Comparison of ENCODE assay signal across 1 cellular context in the genomic region with DNA sequence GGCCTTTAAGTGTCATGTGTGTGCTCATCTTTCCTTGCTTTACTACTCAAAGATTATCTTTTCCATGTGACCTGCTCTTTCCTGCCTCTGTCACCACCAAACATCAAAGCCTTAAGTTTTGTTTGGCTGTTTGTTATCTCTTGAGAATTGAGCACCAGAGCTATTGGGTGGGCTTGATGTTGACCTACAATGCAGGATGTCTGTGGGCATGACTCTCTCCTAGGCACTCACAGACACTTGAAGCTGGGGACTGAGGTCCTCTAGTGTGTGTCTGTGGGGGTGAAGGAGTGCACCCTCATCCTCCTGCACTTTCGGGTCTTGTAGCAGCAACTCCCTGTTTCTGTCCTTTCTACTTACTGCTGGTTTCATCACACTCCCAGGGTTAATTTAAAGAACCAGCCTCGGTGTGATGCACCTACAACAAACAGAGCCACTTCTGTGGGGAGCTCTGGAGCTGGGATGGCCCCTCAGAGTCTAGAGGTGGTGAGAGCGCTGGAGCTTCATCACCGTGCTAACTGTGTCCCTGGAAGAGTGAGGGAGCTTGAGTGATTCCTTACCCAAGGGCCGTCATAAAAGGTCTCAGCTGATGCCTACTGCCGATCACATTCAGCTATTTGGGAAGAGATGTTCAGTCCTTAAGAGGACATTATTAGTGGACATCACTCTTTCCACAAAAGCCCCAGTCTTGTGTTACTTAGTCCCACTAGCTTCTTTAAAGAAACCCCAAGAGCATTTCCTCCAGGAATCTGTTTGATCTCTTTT.
TF ChIP-seq lines count a peak whose summit lies in the region.

No MANE protein-coding gene starts in this region.

TF ChIP-seq in IMR-90, 13 proteins besides CTCF, POLR2A, EP300 and RAD21:
- no peak for TF ChIP-seq BHLHE40 (IDR thresholded peaks at IDR 0.05; ENCODE audit: low read depth, low read length)
- TF ChIP-seq RCOR1 (IDR thresholded peaks at IDR 0.05; ENCODE audit: insufficient replicate concordance, low read length), result no peak
- no peak for TF ChIP-seq CHD1 (IDR thresholded peaks at IDR 0.05; ENCODE audit: low read depth, low read length)
